19 cellular contexts compared by ENCODE assay signal in genomic region chr4:38800366-38800765, GRCh38. TPM values are rescaled to one million over a fixed set of nuclear protein-coding genes. Genes with fewer than 3 reads are reported as not detected.
DNase-seq lines count a peak whose midpoint lies in the region; ATAC-seq and TF ChIP-seq lines count a peak whose summit lies in the region.
"Had no signal": no experiment of that assay in that cellular context is flagged by ENCODE, and none has a peak within 500 bp of the region (broad histone marks: within the 10 kb centered on the region; RNA-seq: fewer than 3 reads in every experiment).

No MANE protein-coding gene starts in this region.

- intact Hi-C loops in CD14-positive monocyte (cut with micrococcal nuclease) = loop anchor here (5.0 to 10.0 kb wide), 2 partner anchors 46 to 57 kb away; partner anchors contain the start of gene TLR6 (in 1 of the 2)

- no peak for DNase-seq in CD14-positive monocyte (ENCODE audit: low spot score)
- DNase-seq in SK-MEL-5 (ENCODE audit: low read depth, low spot score) = peak; percentile 87
- peak; percentile 90 for DNase-seq in foreskin melanocyte
- DNase-seq in activated T-cell treated with anti-CD3 and anti-CD28 coated beads, Interleukin-2, amount 50 U/mL, for 72 hours = no peak
- DNase-seq in ACHN = no peak
- DNase-seq: CD8-positive, alpha-beta T cell; COR-L47; DMS 273 treated with DMSO at 0.1 percent for 48 hours; DMS53; DND-41; EL; GM23248; KG1 had no signal

- H3K4me3 Mint-ChIP-seq in CD14-positive monocyte = peak overlapping the region; percentile 83 to 95
- no peak overlapping the region for H3K4me3 Mint-ChIP-seq in stimulated activated memory B cell treated with anti-CD40 and anti-IgM and Interleukin-4, amounts not matched to agents 10 μg/mL and 1 μg/mL and 100 μg/mL, for 72 hours
- H3K4me3 Mint-ChIP-seq in activated T-cell treated with anti-CD3 and anti-CD28 coated beads, Interleukin-2, amount 50 U/mL, for 72 hours = no peak overlapping the region
- H3K4me3 Mint-ChIP-seq: CD8-positive, alpha-beta T cell had no signal

- peaks cover 56% of the 10 kb centered on the region for H3K4me1 Mint-ChIP-seq in CD14-positive monocyte
- peaks cover 36% of the 10 kb centered on the region for H3K4me1 Mint-ChIP-seq in stimulated activated memory B cell treated with anti-CD40 and anti-IgM and Interleukin-4, amounts not matched to agents 10 μg/mL and 1 μg/mL and 100 μg/mL, for 72 hours
- peaks cover 21% of the 10 kb centered on the region for H3K4me1 Mint-ChIP-seq in activated T-cell treated with anti-CD3 and anti-CD28 coated beads, Interleukin-2, amount 50 U/mL, for 72 hours (ENCODE audit: low read depth)

- H3K27ac Mint-ChIP-seq in CD14-positive monocyte = peak overlapping the region; percentile 58 to 97 (median 86)
- H3K27ac Mint-ChIP-seq in stimulated activated memory B cell treated with anti-CD40 and anti-IgM and Interleukin-4, amounts not matched to agents 10 μg/mL and 1 μg/mL and 100 μg/mL, for 72 hours = peak overlapping the region; percentile 20
- no peak overlapping the region for H3K27ac Mint-ChIP-seq in activated T-cell treated with anti-CD3 and anti-CD28 coated beads, Interleukin-2, amount 50 U/mL, for 72 hours
- H3K27ac Mint-ChIP-seq: CD8-positive, alpha-beta T cell had no signal

- no peak for TF ChIP-seq CTCF in CD14-positive monocyte (IDR thresholded peaks at IDR 0.05)

- in situ Hi-C loops in SK-MEL-5 (cut with HindIII; ENCODE audit: low pct_unique_long_range_greater_than_20kb, low sequenced_read_pairs) (no loop called here), ACHN (cut with HindIII; ENCODE audit: low pct_ligation_motif_present, low pct_unique_long_range_greater_than_20kb, low sequenced_read_pairs) (no loop called here)

- H3K9me3 Mint-ChIP-seq in CD14-positive monocyte = peaks cover 6 to 29% (median 23%) of the 10 kb centered on the region in 7 donors
- peaks cover 13% of the 10 kb centered on the region for H3K9me3 Mint-ChIP-seq in stimulated activated memory B cell treated with anti-CD40 and anti-IgM and Interleukin-4, amounts not matched to agents 10 μg/mL and 1 μg/mL and 100 μg/mL, for 72 hours
- peaks cover 22% of the 10 kb centered on the region in 2 donors for H3K9me3 Mint-ChIP-seq in activated T-cell treated with anti-CD3 and anti-CD28 coated beads, Interleukin-2, amount 50 U/mL, for 72 hours

- ATAC-seq in stimulated activated memory B cell treated with anti-CD40 and anti-IgM and Interleukin-4, amounts not matched to agents 10 μg/mL and 1 μg/mL and 100 μg/mL, for 72 hours = no peak
- no peak for ATAC-seq in activated T-cell treated with anti-CD3 and anti-CD28 coated beads, Interleukin-2, amount 50 U/mL, for 72 hours (replicated peaks in 1 of 2)
- ATAC-seq in HG03097 (IDR thresholded peaks at IDR 0.05; ENCODE audit: low FRiP score, unreplicated experiment) = no peak
- ATAC-seq: A549; CD8-positive, alpha-beta T cell had no signal

- peaks cover 0 to 2% (median 0%) of the 10 kb centered on the region in 3 donors for H3K27me3 Mint-ChIP-seq in CD14-positive monocyte (ENCODE audit: low read depth in 3 of 3)
- no peaks in the 10 kb centered on the region for H3K27me3 Mint-ChIP-seq in stimulated activated memory B cell treated with anti-CD40 and anti-IgM and Interleukin-4, amounts not matched to agents 10 μg/mL and 1 μg/mL and 100 μg/mL, for 72 hours
- H3K27me3 Mint-ChIP-seq in activated T-cell treated with anti-CD3 and anti-CD28 coated beads, Interleukin-2, amount 50 U/mL, for 72 hours (ENCODE audit: low read depth) = no peaks in the 10 kb centered on the region

- peaks cover 76 to 80% of the 10 kb centered on the region in 2 donors for H3K36me3 Mint-ChIP-seq in CD14-positive monocyte
- peaks cover 81% of the 10 kb centered on the region for H3K36me3 Mint-ChIP-seq in stimulated activated memory B cell treated with anti-CD40 and anti-IgM and Interleukin-4, amounts not matched to agents 10 μg/mL and 1 μg/mL and 100 μg/mL, for 72 hours
- H3K36me3 Mint-ChIP-seq in activated T-cell treated with anti-CD3 and anti-CD28 coated beads, Interleukin-2, amount 50 U/mL, for 72 hours (ENCODE audit: insufficient read depth in 2 of 2) = peaks cover 26 to 36% of the 10 kb centered on the region in 2 donors

RNA-seq across cellular contexts. Expression of gene TLR1, which starts 4.2 kb away (rescaled TPM):
- polyA plus RNA-seq in CD14-positive monocyte = 100 to 1,000 TPM in 1 of 2 donors, 10 to 100 TPM in 1; 62.2 to 117 TPM
- 5.5 and 6.7 TPM in 2 replicates for total RNA-seq in SK-MEL-5 (2014; rRNA removed; shearing (Covaris generic))
- polyA plus RNA-seq in SK-MEL-5 (2015; cell fraction: cytosol; rRNA removed) = 3.7 and 4.1 TPM in 2 replicates
- 2.9 and 6.5 TPM in 2 replicates for polyA plus RNA-seq in SK-MEL-5 (2015; cell fraction: nucleus; rRNA removed)
- 1 to 10 TPM; 1.9 to 3.2 TPM for total RNA-seq in activated T-cell treated with anti-CD3 and anti-CD28 coated beads, Interleukin-2, amount 50 U/mL, for 72 hours
- total RNA-seq: G401, GM23248, HT-29 had no signal

RNA-seq across cellular contexts. Expression of gene TLR10, which starts 17.6 kb away (rescaled TPM):
- polyA plus RNA-seq in CD14-positive monocyte = 1 to 10 TPM; 1.1 to 1.2 TPM
- total RNA-seq in SK-MEL-5 (2014; rRNA removed; shearing (Covaris generic)) = 0.08 TPM in 1 of 2 replicates, not detected in the other
- polyA plus RNA-seq in SK-MEL-5 (2015; cell fraction: cytosol; rRNA removed) = 0.06 and 0.07 TPM in 2 replicates
- 0.06 TPM in 1 of 2 replicates, not detected in the other for polyA plus RNA-seq in SK-MEL-5 (2015; cell fraction: nucleus; rRNA removed)
- total RNA-seq in activated T-cell treated with anti-CD3 and anti-CD28 coated beads, Interleukin-2, amount 50 U/mL, for 72 hours = under 1 TPM in 1 of 2 donors, not detected in 1; 0.12 TPM
- total RNA-seq: G401, GM23248, HT-29 had no signal
- polyA plus RNA-seq: AG04450, GM23248 had no signal

RNA-seq across cellular contexts. Expression of gene TLR6, which starts 56.3 kb away (rescaled TPM):
- 10 to 100 TPM in 1 of 2 donors, 1 to 10 TPM in 1; 7.7 to 11.5 TPM for polyA plus RNA-seq in CD14-positive monocyte
- total RNA-seq in SK-MEL-5 (2014; rRNA removed; shearing (Covaris generic)) = 6.8 and 7.8 TPM in 2 replicates
- polyA plus RNA-seq in SK-MEL-5 (2015; cell fraction: cytosol; rRNA removed) = 4.4 and 6.5 TPM in 2 replicates
- 15.6 and 19.6 TPM in 2 replicates for polyA plus RNA-seq in SK-MEL-5 (2015; cell fraction: nucleus; rRNA removed)
- total RNA-seq in activated T-cell treated with anti-CD3 and anti-CD28 coated beads, Interleukin-2, amount 50 U/mL, for 72 hours = 1 to 10 TPM; 3.6 to 3.8 TPM

Comparison
In these comparisons a context has a peak if more than half of its experiments do, and no peak if none do; other contexts are left out.
1. DNase-seq: peak in SK-MEL-5 (single experiment) and foreskin melanocyte (single experiment); none in CD14-positive monocyte (single experiment), activated T-cell treated with anti-CD3 and anti-CD28 coated beads, Interleukin-2, amount 50 U/mL, for 72 hours (0 of 2) and ACHN (single experiment).
2. H3K4me3 Mint-ChIP-seq: peak in CD14-positive monocyte (2 of 2); none in stimulated activated memory B cell treated with anti-CD40 and anti-IgM and Interleukin-4, amounts not matched to agents 10 μg/mL and 1 μg/mL and 100 μg/mL, for 72 hours (single experiment) and activated T-cell treated with anti-CD3 and anti-CD28 coated beads, Interleukin-2, amount 50 U/mL, for 72 hours (0 of 2).